ENCODE assay signal across 1 cellular context in the genomic region with DNA sequence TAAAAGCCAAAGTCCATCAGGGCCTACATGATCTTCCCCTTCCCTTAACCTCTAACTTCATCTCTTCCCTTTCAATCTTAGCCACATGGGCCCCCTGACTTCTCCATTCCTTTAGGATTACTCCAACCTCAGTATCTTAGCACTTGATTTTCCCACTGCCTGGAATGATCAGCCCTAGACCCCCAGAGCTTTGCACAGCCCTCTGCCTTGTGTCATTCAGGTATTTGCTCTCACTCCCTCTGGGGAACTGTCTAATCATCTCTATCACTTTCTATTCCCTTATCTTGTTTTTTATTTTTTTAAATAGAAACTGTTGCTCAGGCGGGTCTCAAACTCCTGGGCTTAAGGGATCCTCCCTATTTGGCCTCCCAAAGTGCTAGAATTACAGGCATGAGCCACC.
TF ChIP-seq lines count a peak whose summit lies in the region.

No MANE protein-coding gene starts in this region.

TF ChIP-seq in GM23338, 12 proteins besides CTCF, POLR2A, EP300 and RAD21 (continued from another document):
- TF ChIP-seq STAT1 (IDR thresholded peaks at IDR 0.05; ENCODE audit: unreplicated experiment), result no peak
- TF ChIP-seq JUNB (IDR thresholded peaks at IDR 0.05; ENCODE audit: unreplicated experiment), result no peak
- TF ChIP-seq CREB1 (CRISPR knock-in tag; IDR thresholded peaks at IDR 0.05; ENCODE audit: low read depth), result no peak
- no peak for TF ChIP-seq ZNF331 (CRISPR knock-in tag; IDR thresholded peaks at IDR 0.05; ENCODE audit: low read depth)
- no peak for TF ChIP-seq ZNF114 (CRISPR knock-in tag; IDR thresholded peaks at IDR 0.05)
- no peak for TF ChIP-seq REST (IDR thresholded peaks at IDR 0.05; ENCODE audit: unreplicated experiment)
- no peak for TF ChIP-seq NANOG (IDR thresholded peaks at IDR 0.05; ENCODE audit: borderline replicate concordance)
- no peak for TF ChIP-seq ZNF462 (CRISPR knock-in tag; IDR thresholded peaks at IDR 0.05)
- no peak for TF ChIP-seq EZH2 (IDR thresholded peaks at IDR 0.05; ENCODE audit: low read depth, unreplicated experiment)
